Comparison of ENCODE assay signal across 8 cellular contexts in the genomic region with DNA sequence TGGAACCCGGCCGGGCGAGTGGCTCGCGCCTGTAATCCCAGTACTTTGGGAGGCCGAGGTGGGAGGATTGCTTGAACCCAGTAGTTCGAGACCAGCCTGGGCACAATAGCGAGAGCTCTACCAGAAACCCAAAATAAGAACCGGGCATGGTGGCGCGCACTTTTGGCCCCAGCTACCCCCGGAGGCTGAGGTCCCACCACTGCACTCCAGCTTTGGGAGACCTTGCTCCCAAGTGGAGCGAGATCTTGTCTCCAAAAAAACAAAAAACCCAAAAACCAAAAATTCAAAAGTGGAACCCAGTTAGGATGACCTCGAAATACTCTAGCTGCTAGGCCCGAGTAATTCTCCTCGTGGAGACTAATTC. TPM values are rescaled to one million over a fixed set of nuclear protein-coding genes. Genes with fewer than 3 reads are reported as not detected.
A peak's percentile ranks its signal among the peaks of the same experiment; 100 is the strongest.
DNase-seq lines count a peak whose midpoint lies in the region; ATAC-seq, FAIRE-seq and TF ChIP-seq lines count a peak whose summit lies in the region.

No MANE protein-coding gene starts in this region.

- H3K4me1 ChIP-seq in keratinocyte (ENCODE audit: control insufficient read depth, extremely low read depth, insufficient read depth, low read length): peaks cover 12% of the 10 kb centered on the region

- ATAC-seq in HG02610 (IDR thresholded peaks at IDR 0.05; ENCODE audit: unreplicated experiment): no peak

- peaks cover 52% of the 10 kb centered on the region for H3K79me2 ChIP-seq in keratinocyte (ENCODE audit: control insufficient read depth, insufficient read depth, low read length)

- peak overlapping the region; percentile 61 for H2AFZ ChIP-seq in keratinocyte (ENCODE audit: control insufficient read depth, low read length)

- H3K9ac ChIP-seq in keratinocyte (ENCODE audit: control insufficient read depth, extremely low read depth, insufficient read depth, low read length): peak overlapping the region; percentile 92

- peak overlapping the region; percentile 63 to 92 (median 89) for H3K4me3 ChIP-seq in keratinocyte (ENCODE audit: control insufficient read depth in 2 of 3, extremely low read depth in 1 of 3, insufficient read depth in 2 of 3, low read depth in 1 of 3, low read length in 3 of 3)

- peak overlapping the region; percentile 84 for H3K4me3 Mint-ChIP-seq in T-helper 1 cell treated with Interleukin-12 subunit alpha and Interleukin-12 subunit beta and Interleukin-4 antibody, amounts not matched to agents 30 μg/mL and 1 μg/mL, for 36 hours
- peak overlapping the region; percentile 89 for H3K4me3 Mint-ChIP-seq in activated naive CD8-positive, alpha-beta T cell

- H3K4me1 Mint-ChIP-seq in T-helper 1 cell treated with Interleukin-12 subunit alpha and Interleukin-12 subunit beta and Interleukin-4 antibody, amounts not matched to agents 30 μg/mL and 1 μg/mL, for 36 hours (ENCODE audit: low read depth): peaks cover 28% of the 10 kb centered on the region
- H3K4me1 Mint-ChIP-seq in activated naive CD8-positive, alpha-beta T cell (ENCODE audit: low read depth): peaks cover 39% of the 10 kb centered on the region

- H3K27me3 Mint-ChIP-seq in T-helper 1 cell treated with Interleukin-12 subunit alpha and Interleukin-12 subunit beta and Interleukin-4 antibody, amounts not matched to agents 30 μg/mL and 1 μg/mL, for 36 hours (ENCODE audit: low read depth): no peaks in the 10 kb centered on the region
- H3K27me3 Mint-ChIP-seq in activated naive CD8-positive, alpha-beta T cell: no peaks in the 10 kb centered on the region

- dilution Hi-C loops in keratinocyte (cut with MboI; ENCODE audit: extremely low pct_ligation_motif_present, low sequenced_read_pairs): no loop called here

- H3K9me3 Mint-ChIP-seq in T-helper 1 cell treated with Interleukin-12 subunit alpha and Interleukin-12 subunit beta and Interleukin-4 antibody, amounts not matched to agents 30 μg/mL and 1 μg/mL, for 36 hours: no peaks in the 10 kb centered on the region
- H3K9me3 Mint-ChIP-seq in activated naive CD8-positive, alpha-beta T cell (ENCODE audit: low read depth): no peaks in the 10 kb centered on the region

- H3K9me3 ChIP-seq in keratinocyte (ENCODE audit: control insufficient read depth, low read depth, low read length): no peaks in the 10 kb centered on the region

- H3K27me3 ChIP-seq in keratinocyte (ENCODE audit: control insufficient read depth, extremely low read depth, insufficient read depth, low read length): no peaks in the 10 kb centered on the region

- peak overlapping the region; percentile 89 for H3K27ac ChIP-seq in keratinocyte (ENCODE audit: control insufficient read depth, insufficient read depth, low read length)
- H3K27ac ChIP-seq in substantia nigra (ENCODE audit: low read depth, low read length, poor library complexity, severe bottlenecking): peak overlapping the region; percentile 96

- peaks cover 13 to 19% of the 10 kb centered on the region in 2 experiments for H3K36me3 ChIP-seq in keratinocyte (ENCODE audit: control insufficient read depth in 2 of 2, extremely low read depth in 1 of 2, insufficient read depth in 2 of 2, low read length in 2 of 2)

- FAIRE-seq in keratinocyte (lab: Jason Lieb, UNC) (no peak), GM19239 (lab: Jason Lieb, UNC) (no peak)

- no peak for DNase-seq in T-helper 1 cell
- no peak for DNase-seq in keratinocyte (ENCODE audit: low read depth, low spot score)
- no peak for DNase-seq in substantia nigra (lab: John Stamatoyannopoulos, UW)
- DNase-seq in GM19239 (ENCODE audit: insufficient read length, low spot score): no peak
- DNase-seq in NCI-H2171 treated with DMSO at 0.1 percent for 48 hours (lab: John Stamatoyannopoulos, UW): no peak

- no peaks in the 10 kb centered on the region for H3K9me1 ChIP-seq in keratinocyte (ENCODE audit: control insufficient read depth, extremely low read depth, insufficient read depth, low read length)

- peaks cover 3% of the 10 kb centered on the region for H4K20me1 ChIP-seq in keratinocyte (ENCODE audit: control insufficient read depth, extremely low read depth, insufficient read depth, low read length)

- peaks cover 18% of the 10 kb centered on the region for H3K36me3 Mint-ChIP-seq in T-helper 1 cell treated with Interleukin-12 subunit alpha and Interleukin-12 subunit beta and Interleukin-4 antibody, amounts not matched to agents 30 μg/mL and 1 μg/mL, for 36 hours (ENCODE audit: low read depth)
- H3K36me3 Mint-ChIP-seq in activated naive CD8-positive, alpha-beta T cell: no peaks in the 10 kb centered on the region

- TF ChIP-seq CTCF in keratinocyte (optimal IDR thresholded peaks at IDR 0.05 in 1 of 3, IDR thresholded peaks at IDR 0.05 in 1 of 3, conservative IDR thresholded peaks at IDR 0.05 in 1 of 3; ENCODE audit: extremely low read depth in 1 of 3, insufficient read depth in 2 of 3, low read length in 3 of 3): no peak

- peak overlapping the region; percentile 56 for H3K4me2 ChIP-seq in keratinocyte (ENCODE audit: control insufficient read depth, extremely low read depth, insufficient read depth, low read depth, low read length)

- peak overlapping the region; percentile 81 for H3K27ac Mint-ChIP-seq in T-helper 1 cell treated with Interleukin-12 subunit alpha and Interleukin-12 subunit beta and Interleukin-4 antibody, amounts not matched to agents 30 μg/mL and 1 μg/mL, for 36 hours
- peak overlapping the region; percentile 92 for H3K27ac Mint-ChIP-seq in activated naive CD8-positive, alpha-beta T cell

RNA-seq across cellular contexts. Expression of a gene that starts 0.8 kb away (rescaled TPM):
- polyA plus RNA-seq in keratinocyte: 54.4 to 94.4 TPM (median 62.1 TPM) in 3 replicates
- 76.2 TPM for polyA plus RNA-seq in keratinocyte (2011; ENCODE audit: low read depth)
- 63.2 and 81.0 TPM in 2 replicates for polyA plus RNA-seq in keratinocyte (2011; cell fraction: cytosol; rRNA removed)
- 14.9 and 19.9 TPM in 2 replicates for polyA plus RNA-seq in keratinocyte (2011; cell fraction: nucleus; rRNA removed)
- 63.8 and 80.2 TPM in 2 replicates for polyA plus RNA-seq in keratinocyte (2012; ENCODE audit: low replicate concordance)
- polyA minus RNA-seq in keratinocyte: 16.7 to 36.1 TPM (median 18.6 TPM) in 3 replicates
- 18.8 TPM for polyA minus RNA-seq in keratinocyte (2011; cell fraction: cytosol; rRNA and poly(A)+ RNA removed)
- 6.2 and 7.1 TPM in 2 replicates for polyA minus RNA-seq in keratinocyte (2011; cell fraction: nucleus; rRNA and poly(A)+ RNA removed)

RNA-seq across cellular contexts. Expression of a gene that starts 20.4 kb away (rescaled TPM):
- polyA plus RNA-seq in keratinocyte: 189 to 202 TPM (median 197 TPM) in 3 replicates
- polyA plus RNA-seq in keratinocyte (2011; ENCODE audit: low read depth): 26.0 TPM
- polyA plus RNA-seq in keratinocyte (2011; cell fraction: cytosol; rRNA removed): 62.5 and 115 TPM in 2 replicates
- polyA plus RNA-seq in keratinocyte (2011; cell fraction: nucleus; rRNA removed): 338 and 380 TPM in 2 replicates
- 64.7 and 110 TPM in 2 replicates for polyA plus RNA-seq in keratinocyte (2012; ENCODE audit: low replicate concordance)
- 163 to 187 TPM (median 163 TPM) in 3 replicates for polyA minus RNA-seq in keratinocyte
- polyA minus RNA-seq in keratinocyte (2011; cell fraction: cytosol; rRNA and poly(A)+ RNA removed): 107 TPM
- 149 and 226 TPM in 2 replicates for polyA minus RNA-seq in keratinocyte (2011; cell fraction: nucleus; rRNA and poly(A)+ RNA removed)

RNA-seq across cellular contexts. Expression of a gene that starts 26.5 kb away (rescaled TPM):
- 0.26 to 2.0 TPM (median 0.98 TPM) in 3 replicates for polyA plus RNA-seq in keratinocyte
- polyA plus RNA-seq in keratinocyte (2011; ENCODE audit: low read depth): 38.8 TPM
- polyA plus RNA-seq in keratinocyte (2011; cell fraction: cytosol; rRNA removed): 0.42 and 0.64 TPM in 2 replicates
- polyA plus RNA-seq in keratinocyte (2011; cell fraction: nucleus; rRNA removed): 1.9 and 2.6 TPM in 2 replicates
- 0.53 and 75.4 TPM in 2 replicates for polyA plus RNA-seq in keratinocyte (2012; ENCODE audit: low replicate concordance)
- polyA minus RNA-seq in keratinocyte: 0.49 to 2.5 TPM (median 0.90 TPM) in 3 replicates
- polyA minus RNA-seq in keratinocyte (2011; cell fraction: cytosol; rRNA and poly(A)+ RNA removed): 0.96 TPM
- 2.2 and 2.7 TPM in 2 replicates for polyA minus RNA-seq in keratinocyte (2011; cell fraction: nucleus; rRNA and poly(A)+ RNA removed)

RNA-seq across cellular contexts. Expression of a gene that starts 55.5 kb away (rescaled TPM):
- polyA plus RNA-seq in keratinocyte: 3.5 to 9.4 TPM (median 8.2 TPM) in 3 replicates
- 20.9 TPM for polyA plus RNA-seq in keratinocyte (2011; ENCODE audit: low read depth)
- polyA plus RNA-seq in keratinocyte (2011; cell fraction: cytosol; rRNA removed): 3.6 and 5.4 TPM in 2 replicates
- polyA plus RNA-seq in keratinocyte (2011; cell fraction: nucleus; rRNA removed): 2.3 and 2.6 TPM in 2 replicates
- 5.6 and 17.6 TPM in 2 replicates for polyA plus RNA-seq in keratinocyte (2012; ENCODE audit: low replicate concordance)
- 2.1 to 21.5 TPM (median 11.0 TPM) in 3 replicates for polyA minus RNA-seq in keratinocyte
- polyA minus RNA-seq in keratinocyte (2011; cell fraction: cytosol; rRNA and poly(A)+ RNA removed): 2.5 TPM
- 1.9 and 2.8 TPM in 2 replicates for polyA minus RNA-seq in keratinocyte (2011; cell fraction: nucleus; rRNA and poly(A)+ RNA removed)
